14 cellular contexts compared by ENCODE assay signal in the genomic region with DNA sequence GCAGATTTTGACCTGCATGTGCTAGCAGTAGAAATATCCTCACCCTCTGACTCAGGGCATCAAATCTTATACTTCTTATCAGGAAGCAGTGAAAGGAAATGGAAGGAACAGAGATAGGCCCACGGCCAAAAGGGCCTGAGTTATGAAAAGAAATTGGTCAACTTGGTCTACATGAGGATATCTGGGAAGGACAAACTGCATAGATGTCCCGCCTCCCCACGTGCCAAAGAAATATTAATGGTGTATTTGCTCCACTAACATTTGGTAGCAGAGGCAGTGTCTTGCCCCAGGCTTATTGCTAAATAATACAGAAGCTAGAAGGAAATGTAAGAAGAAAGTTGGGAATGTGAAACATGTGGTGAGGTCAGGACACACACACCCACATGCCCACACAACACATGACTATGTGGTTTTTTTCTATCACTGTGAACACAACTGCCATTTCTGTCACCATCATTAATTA.
DNase-seq lines count a peak whose midpoint lies in the region; ATAC-seq and TF ChIP-seq lines count a peak whose summit lies in the region.
"Had no signal": no experiment of that assay in that cellular context is flagged by ENCODE, and none has a peak within 500 bp of the region (broad histone marks: within the 10 kb centered on the region; RNA-seq: fewer than 3 reads in every experiment).

No MANE protein-coding gene starts in this region.

- H3K4me1 Mint-ChIP-seq in T-helper 2 cell treated with Interferon-gamma antibody and Interleukin-4, amounts not matched to agents 5 μg/mL and 100 μg/mL, for 36 hours (ENCODE audit: low read depth): peaks cover 7% of the 10 kb centered on the region
- H3K4me1 Mint-ChIP-seq: CD14-positive monocyte had no signal

- H3K27ac ChIP-seq in ascending aorta: peak overlapping the region; percentile 17 to 28
- H3K27ac ChIP-seq in smooth muscle cell (ENCODE audit: low read depth): no peak overlapping the region
- H3K27ac ChIP-seq: HL-60 had no signal

- no peaks in the 10 kb centered on the region for H3K9me3 Mint-ChIP-seq in T-helper 2 cell treated with Interferon-gamma antibody and Interleukin-4, amounts not matched to agents 5 μg/mL and 100 μg/mL, for 36 hours
- H3K9me3 Mint-ChIP-seq: stimulated activated effector memory CD8-positive, alpha-beta T cell treated with anti-CD3 and anti-CD28 coated beads, Interleukin-12 subunit alpha, Interleukin-12 subunit beta, amount 100 ng/mL, for 72 hours had no signal

- H3K79me2 ChIP-seq in smooth muscle cell (ENCODE audit: low read depth): no peaks in the 10 kb centered on the region

- WGBS in smooth muscle cell (ENCODE audit: low lambda C conversion rate): 78% methylated on average over 3 of the region's 3 CpGs

- H3K9ac ChIP-seq in smooth muscle cell (ENCODE audit: low read depth): no peak overlapping the region

- H3K27me3 ChIP-seq in ascending aorta (no peaks in the 10 kb centered on the region), smooth muscle cell (ENCODE audit: low read depth) (no peaks in the 10 kb centered on the region)

- ATAC-seq in Right ventricle myocardium superior (ENCODE audit: poor library complexity): peak; percentile 27
- no peak for ATAC-seq in GM18870 (IDR thresholded peaks at IDR 0.05; ENCODE audit: unreplicated experiment)
- ATAC-seq: naive thymus-derived CD4-positive, alpha-beta T cell; stimulated activated effector memory CD8-positive, alpha-beta T cell treated with anti-CD3 and anti-CD28 coated beads, Interleukin-12 subunit alpha, Interleukin-12 subunit beta, amount 100 ng/mL, for 72 hours had no signal

- TF ChIP-seq CTCF in ascending aorta (IDR thresholded peaks at IDR 0.05) (no peak), smooth muscle cell (IDR thresholded peaks at IDR 0.05; ENCODE audit: borderline replicate concordance, insufficient read depth, poor library complexity, severe bottlenecking) (no peak)

- DNase-seq in H4 (ENCODE audit: low spot score) (peak; percentile 57), ascending aorta (ENCODE audit: low spot score in 2 of 2) (peak in 1 of 2 donors; percentile 66), Right ventricle myocardium superior (peak; percentile 44), pulmonary artery endothelial cell (ENCODE audit: low read depth, low spot score) (peak; percentile 98), smooth muscle cell (lab: John Stamatoyannopoulos, UW; ENCODE audit: unreplicated experiment) (no peak), NK-92 (lab: John Stamatoyannopoulos, UW; ENCODE audit: unreplicated experiment) (no peak)
- no peak for DNase-seq in T-helper 2 cell treated with Interferon-gamma antibody and Interleukin-4, amounts not matched to agents 5 μg/mL and 100 μg/mL, for 36 hours (ENCODE audit: low spot score)
- DNase-seq: caudate nucleus; head of caudate nucleus; naive thymus-derived CD4-positive, alpha-beta T cell had no signal

- no peak overlapping the region for H3K4me3 Mint-ChIP-seq in T-helper 2 cell treated with Interferon-gamma antibody and Interleukin-4, amounts not matched to agents 5 μg/mL and 100 μg/mL, for 36 hours
- H3K4me3 Mint-ChIP-seq: CD14-positive monocyte; stimulated activated effector memory CD8-positive, alpha-beta T cell treated with anti-CD3 and anti-CD28 coated beads, Interleukin-12 subunit alpha, Interleukin-12 subunit beta, amount 100 ng/mL, for 72 hours had no signal

- H3K36me3 ChIP-seq in ascending aorta (no peaks in the 10 kb centered on the region), smooth muscle cell (ENCODE audit: low read depth) (no peaks in the 10 kb centered on the region)

- H3K4me1 ChIP-seq in ascending aorta: peaks cover 0 to 14% of the 10 kb centered on the region in 2 donors
- H3K4me1 ChIP-seq in smooth muscle cell (ENCODE audit: low read depth): no peaks in the 10 kb centered on the region

- H3K4me3 ChIP-seq in ascending aorta (no peak overlapping the region), smooth muscle cell (no peak overlapping the region)

- no peak overlapping the region for H2AFZ ChIP-seq in smooth muscle cell (ENCODE audit: low read depth)

- peaks cover 2% of the 10 kb centered on the region for H3K27me3 Mint-ChIP-seq in T-helper 2 cell treated with Interferon-gamma antibody and Interleukin-4, amounts not matched to agents 5 μg/mL and 100 μg/mL, for 36 hours (ENCODE audit: low read depth)

- no peak overlapping the region for H3K4me2 ChIP-seq in smooth muscle cell

- H3K9me3 ChIP-seq in ascending aorta: no peaks in the 10 kb centered on the region
- H3K9me3 ChIP-seq in smooth muscle cell (replicated peaks; ENCODE audit: low read depth): no peaks in the 10 kb centered on the region

- intact Hi-C loops in ascending aorta (cut with DNase I) (no loop called here), Right ventricle myocardium superior (cut with DNase I) (no loop called here)

- no peaks in the 10 kb centered on the region for H3F3A ChIP-seq in smooth muscle cell (ENCODE audit: low read depth)

- H3K27ac Mint-ChIP-seq in T-helper 2 cell treated with Interferon-gamma antibody and Interleukin-4, amounts not matched to agents 5 μg/mL and 100 μg/mL, for 36 hours: no peak overlapping the region
- H3K27ac Mint-ChIP-seq: CD14-positive monocyte; stimulated activated effector memory CD8-positive, alpha-beta T cell treated with anti-CD3 and anti-CD28 coated beads, Interleukin-12 subunit alpha, Interleukin-12 subunit beta, amount 100 ng/mL, for 72 hours had no signal

- no peaks in the 10 kb centered on the region for H3K36me3 Mint-ChIP-seq in T-helper 2 cell treated with Interferon-gamma antibody and Interleukin-4, amounts not matched to agents 5 μg/mL and 100 μg/mL, for 36 hours (ENCODE audit: low read depth)
- H3K36me3 Mint-ChIP-seq: CD14-positive monocyte; naive thymus-derived CD4-positive, alpha-beta T cell; stimulated activated effector memory CD8-positive, alpha-beta T cell treated with anti-CD3 and anti-CD28 coated beads, Interleukin-12 subunit alpha, Interleukin-12 subunit beta, amount 100 ng/mL, for 72 hours had no signal

- no peaks in the 10 kb centered on the region for H4K20me1 ChIP-seq in smooth muscle cell (ENCODE audit: low read depth)

Comparison
In these comparisons a context has a peak if more than half of its experiments do, and no peak if none do; other contexts are left out.
1. DNase-seq: peak in H4 (single experiment), Right ventricle myocardium superior (single experiment) and pulmonary artery endothelial cell (single experiment); none in T-helper 2 cell treated with Interferon-gamma antibody and Interleukin-4, amounts not matched to agents 5 μg/mL and 100 μg/mL, for 36 hours (single experiment), smooth muscle cell (single experiment) and NK-92 (single experiment).